Comparison of ENCODE assay signal across 12 cellular contexts in genomic region chr12:6226701-6227096, GRCh38. TPM values are rescaled to one million over a fixed set of nuclear protein-coding genes. Genes with fewer than 3 reads are reported as not detected.
DNase-seq lines count a peak whose midpoint lies in the region; ATAC-seq, FAIRE-seq and TF ChIP-seq lines count a peak whose summit lies in the region.
"Had no signal": no experiment of that assay in that cellular context is flagged by ENCODE, and none has a peak within 500 bp of the region (broad histone marks: within the 10 kb centered on the region; RNA-seq: fewer than 3 reads in every experiment).

No MANE protein-coding gene starts in this region.

- H4K20me1 ChIP-seq in keratinocyte (ENCODE audit: control insufficient read depth, extremely low read depth, insufficient read depth, low read length), result peaks cover 2% of the 10 kb centered on the region

- 13 to 57% methylated on average over 10 of the region's 10 CpGs for WGBS in sigmoid colon, 2 donors

- no peaks in the 10 kb centered on the region for H3K27me3 ChIP-seq in bronchial epithelial cell (ENCODE audit: control insufficient read depth, insufficient read depth, low read length)
- no peaks in the 10 kb centered on the region for H3K27me3 ChIP-seq in keratinocyte (ENCODE audit: control insufficient read depth, extremely low read depth, insufficient read depth, low read length)
- no peaks in the 10 kb centered on the region for H3K27me3 ChIP-seq in sigmoid colon

- peak overlapping the region in 1 of 2 donors; percentile 44 for H3K4me3 Mint-ChIP-seq in CD14-positive monocyte

- peaks cover 36% of the 10 kb centered on the region for H3K4me1 Mint-ChIP-seq in CD14-positive monocyte

- H3K4me1 ChIP-seq in keratinocyte (ENCODE audit: control insufficient read depth, extremely low read depth, insufficient read depth, low read length) (peaks cover 94% of the 10 kb centered on the region), sigmoid colon (peaks cover 0 to 100% (median 98%) of the 10 kb centered on the region in 4 donors)

- peaks cover 19% of the 10 kb centered on the region for H3K36me3 ChIP-seq in bronchial epithelial cell (ENCODE audit: control insufficient read depth, insufficient read depth, low read length)
- peaks cover 31 to 37% of the 10 kb centered on the region in 2 experiments for H3K36me3 ChIP-seq in keratinocyte (ENCODE audit: control insufficient read depth in 2 of 2, extremely low read depth in 1 of 2, insufficient read depth in 2 of 2, low read length in 2 of 2)
- H3K36me3 ChIP-seq in sigmoid colon, result no peaks in the 10 kb centered on the region

- ATAC-seq in HG03565 (IDR thresholded peaks at IDR 0.05; ENCODE audit: unreplicated experiment), result no peak
- no peak for ATAC-seq in HG03025 (IDR thresholded peaks at IDR 0.05; ENCODE audit: low FRiP score, unreplicated experiment)

- H3K27ac Mint-ChIP-seq in CD14-positive monocyte, result peak overlapping the region; percentile 49 to 90 (median 63)

- H3K9me1 ChIP-seq in keratinocyte (ENCODE audit: control insufficient read depth, extremely low read depth, insufficient read depth, low read length), result no peaks in the 10 kb centered on the region

- no peaks in the 10 kb centered on the region for H3K9me3 ChIP-seq in keratinocyte (ENCODE audit: control insufficient read depth, low read depth, low read length)
- no peaks in the 10 kb centered on the region for H3K9me3 ChIP-seq in sigmoid colon

- intact Hi-C loops in CD14-positive monocyte (cut with micrococcal nuclease), result no loop called here
- intact Hi-C loops in sigmoid colon (cut with DNase I), result no loop called here

- FAIRE-seq in bronchial epithelial cell (lab: Jason Lieb, UNC), result no peak
- peak; percentile 9 for FAIRE-seq in keratinocyte (lab: Jason Lieb, UNC)

- H2AFZ ChIP-seq in keratinocyte (ENCODE audit: control insufficient read depth, low read length), result no peak overlapping the region

- no peak for TF ChIP-seq EP300 in sigmoid colon (IDR thresholded peaks at IDR 0.05)

- H3K4me3 ChIP-seq in bronchial epithelial cell (ENCODE audit: low read depth, low read length) (no peak overlapping the region), keratinocyte (ENCODE audit: control insufficient read depth in 2 of 3, extremely low read depth in 1 of 3, insufficient read depth in 2 of 3, low read depth in 1 of 3, low read length in 3 of 3) (peak overlapping the region in 1 of 3 experiments; percentile 52), sigmoid colon (peak overlapping the region in 3 of 4 donors; percentile 3 to 15 (median 8))

- dilution Hi-C loops in keratinocyte (cut with MboI; ENCODE audit: extremely low pct_ligation_motif_present, low sequenced_read_pairs), result no loop called here

- H3K9ac ChIP-seq in keratinocyte (ENCODE audit: control insufficient read depth, extremely low read depth, insufficient read depth, low read length), result peak overlapping the region; percentile 86

- peaks cover 0 to 3% (median 0%) of the 10 kb centered on the region in 7 donors for H3K9me3 Mint-ChIP-seq in CD14-positive monocyte

- H3K4me2 ChIP-seq in keratinocyte (ENCODE audit: control insufficient read depth, extremely low read depth, insufficient read depth, low read depth, low read length), result peak overlapping the region; percentile 87

- peaks cover 0 to 4% of the 10 kb centered on the region in 2 donors for H3K36me3 Mint-ChIP-seq in CD14-positive monocyte

- peak overlapping the region; percentile 99 for H3K27ac ChIP-seq in keratinocyte (ENCODE audit: control insufficient read depth, insufficient read depth, low read length)
- peak overlapping the region; percentile 95 to 100 (median 98) for H3K27ac ChIP-seq in sigmoid colon

- TF ChIP-seq CTCF in CD14-positive monocyte (IDR thresholded peaks at IDR 0.05), result no peak
- no peak for TF ChIP-seq CTCF in bronchial epithelial cell (IDR thresholded peaks at IDR 0.05; ENCODE audit: insufficient read depth, low read length, severe bottlenecking)
- TF ChIP-seq CTCF in keratinocyte (optimal IDR thresholded peaks at IDR 0.05 in 1 of 3, IDR thresholded peaks at IDR 0.05 in 1 of 3, conservative IDR thresholded peaks at IDR 0.05 in 1 of 3; ENCODE audit: extremely low read depth in 1 of 3, insufficient read depth in 2 of 3, low read length in 3 of 3), result no peak
- TF ChIP-seq CTCF in sigmoid colon (IDR thresholded peaks at IDR 0.05), result no peak

- DNase-seq in CD14-positive monocyte (ENCODE audit: low spot score) (no peak), bronchial epithelial cell (ENCODE audit: low read depth) (peak; percentile 44), keratinocyte (ENCODE audit: low read depth, low spot score) (no peak), sigmoid colon (peak; percentile 93), NCI-H345 treated with DMSO at 0.1 percent for 48 hours (lab: John Stamatoyannopoulos, UW; ENCODE audit: unreplicated experiment) (no peak), DMS53 treated with DMSO at 0.1 percent for 48 hours (lab: John Stamatoyannopoulos, UW; ENCODE audit: unreplicated experiment) (no peak)
- DNase-seq: activated T-cell treated with anti-CD3 and anti-CD28 coated beads, Interleukin-2, amount 50 U/mL, for 1 hour; Kasumi-1; NCI-H524 treated with DMSO at 0.1 percent for 48 hours; T-helper 2 cell had no signal

- peak; percentile 17 to 47 for TF ChIP-seq POLR2A in sigmoid colon (IDR thresholded peaks at IDR 0.05)

- peaks cover 2 to 7% (median 3%) of the 10 kb centered on the region in 3 donors for H3K27me3 Mint-ChIP-seq in CD14-positive monocyte (ENCODE audit: low read depth in 3 of 3)

- H3K79me2 ChIP-seq in keratinocyte (ENCODE audit: control insufficient read depth, insufficient read depth, low read length), result peaks cover 67% of the 10 kb centered on the region

RNA-seq across cellular contexts. Expression of gene CD9, which starts 26.5 kb away (rescaled TPM):
- polyA plus RNA-seq in CD14-positive monocyte (100 to 1,000 TPM in 1 of 2 donors, 1 to 10 TPM in 1; 7.7 to 323 TPM), keratinocyte (922 to 1,166 TPM (median 1,084 TPM) in 3 replicates), sigmoid colon (100 to 1,000 TPM; 180 to 548 (median 335) TPM)
- total RNA-seq in bronchial epithelial cell (492 and 634 TPM in 2 replicates), sigmoid colon (100 to 1,000 TPM; 240 to 453 (median 303) TPM)
- polyA plus RNA-seq in keratinocyte (2011; ENCODE audit: low read depth), result 172 TPM
- 591 and 749 TPM in 2 replicates for polyA plus RNA-seq in keratinocyte (2011; cell fraction: cytosol; rRNA removed)
- polyA plus RNA-seq in keratinocyte (2011; cell fraction: nucleus; rRNA removed), result 1,144 and 1,488 TPM in 2 replicates
- polyA plus RNA-seq in keratinocyte (2012; ENCODE audit: low replicate concordance), result 605 and 776 TPM in 2 replicates
- 431 to 802 TPM (median 750 TPM) in 3 replicates for polyA minus RNA-seq in keratinocyte
- polyA minus RNA-seq in keratinocyte (2011; cell fraction: cytosol; rRNA and poly(A)+ RNA removed), result 467 TPM
- 442 and 537 TPM in 2 replicates for polyA minus RNA-seq in keratinocyte (2011; cell fraction: nucleus; rRNA and poly(A)+ RNA removed)

Comparison
In these comparisons a context has a peak if more than half of its experiments do, and no peak if none do; other contexts are left out.
1. DNase-seq: peak in bronchial epithelial cell (single experiment) and sigmoid colon (single experiment); none in CD14-positive monocyte (single experiment), keratinocyte (single experiment), NCI-H345 treated with DMSO at 0.1 percent for 48 hours (single experiment) and DMS53 treated with DMSO at 0.1 percent for 48 hours (single experiment).